Comparison of ENCODE assay signal across 8 cellular contexts in the genomic region with DNA sequence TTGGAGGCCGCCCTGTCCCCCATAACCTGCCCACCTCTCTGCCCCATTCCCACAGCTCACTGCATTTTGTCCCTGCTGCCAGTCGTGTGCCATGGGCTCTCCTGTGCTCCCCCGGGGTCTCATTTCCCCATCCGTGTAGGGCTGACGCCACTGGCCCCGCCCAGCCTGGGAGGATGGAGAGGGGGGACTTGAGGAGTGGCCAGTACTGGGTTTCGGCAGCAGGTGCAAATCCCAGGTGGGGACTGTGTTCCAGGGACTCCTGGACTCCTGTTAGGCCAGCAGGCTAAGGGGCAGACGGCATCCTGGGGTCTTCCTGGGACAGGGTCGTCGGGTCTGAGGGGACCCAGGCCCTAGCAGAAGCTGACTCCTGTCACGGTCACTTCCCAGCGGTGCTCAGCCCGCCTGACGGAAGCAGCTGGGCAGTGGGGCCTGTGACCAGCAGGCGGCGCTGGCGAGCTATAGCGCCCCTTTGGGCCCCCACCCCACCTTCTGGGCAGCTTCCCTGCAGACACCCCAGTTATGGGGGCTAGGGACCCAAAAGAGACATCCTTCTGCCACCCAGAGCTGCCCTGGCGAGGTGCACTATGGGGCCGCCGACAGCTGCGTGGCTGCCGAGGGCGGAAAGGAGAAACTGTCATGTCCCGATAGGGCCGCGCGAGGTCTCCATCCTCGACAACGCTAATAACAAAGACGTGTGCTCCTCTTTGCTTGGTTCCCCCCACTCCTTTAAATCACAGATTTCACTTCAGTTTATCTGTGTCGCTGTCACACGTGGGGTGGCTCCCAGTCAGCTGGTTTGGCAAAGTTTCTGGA. TPM values are rescaled to one million over a fixed set of nuclear protein-coding genes. Genes with fewer than 3 reads are reported as not detected.
DNase-seq lines count a peak whose midpoint lies in the region; ATAC-seq and TF ChIP-seq lines count a peak whose summit lies in the region.

No MANE protein-coding gene starts in this region.

- H3K4me3 ChIP-seq in NB4 (ENCODE audit: low read depth, low read length) (no peak overlapping the region), dorsolateral prefrontal cortex (peak overlapping the region; percentile 22 to 71 (median 56))

- no peaks in the 10 kb centered on the region for H3K27me3 Mint-ChIP-seq in activated CD4-positive, alpha-beta T cell treated with anti-CD3 and anti-CD28 coated beads, Interleukin-2, amount 10 ng/mL, durations not matched to agents 7 days and 5 days

- peaks cover 4% of the 10 kb centered on the region for H3K4me1 Mint-ChIP-seq in activated CD4-positive, alpha-beta T cell treated with anti-CD3 and anti-CD28 coated beads, Interleukin-2, amount 10 ng/mL, durations not matched to agents 7 days and 5 days

- no peak overlapping the region for H3K27ac Mint-ChIP-seq in activated CD4-positive, alpha-beta T cell treated with anti-CD3 and anti-CD28 coated beads, Interleukin-2, amount 10 ng/mL, durations not matched to agents 7 days and 5 days

- TF ChIP-seq CTCF in NB4 (IDR thresholded peaks at IDR 0.05; ENCODE audit: low read depth, low read length) (peak; percentile 98), dorsolateral prefrontal cortex (IDR thresholded peaks at IDR 0.05 in 54 of 56, conservative IDR thresholded peaks at IDR 0.05 in 2 of 56; ENCODE audit: low read depth in 1 of 56, partially characterized antibody in 56 of 56) (peak; percentile 96 to 100 (median 99))

- intact Hi-C loops in dorsolateral prefrontal cortex (cut with DNase I), result loop anchor here in 1 of 2 donors (1.0 to 5.0 kb wide), 2 partner anchors 61 to 420 kb away; no protein-coding TSS in a partner anchor

- H3K4me3 Mint-ChIP-seq in activated CD4-positive, alpha-beta T cell treated with anti-CD3 and anti-CD28 coated beads, Interleukin-2, amount 10 ng/mL, durations not matched to agents 7 days and 5 days, result no peak overlapping the region

- CTCF ChIA-PET in activated CD4-positive, alpha-beta T cell treated with anti-CD3 and anti-CD28 coated beads, Interleukin-2, amount 10 ng/mL, durations not matched to agents 7 days and 5 days (lab: Charles Lee), result interaction anchor here (0.6 to 2.9 kb wide), 28 partner anchors 10 to 743 kb away, joined by 3 to 32 read pairs (median 4); no protein-coding TSS in a partner anchor

- POLR2A ChIA-PET in activated CD4-positive, alpha-beta T cell treated with anti-CD3 and anti-CD28 coated beads, Interleukin-2, amount 10 ng/mL, durations not matched to agents 7 days and 5 days (lab: Charles Lee), result no interaction called here

- TF ChIP-seq POLR2A in NB4 (IDR thresholded peaks at IDR 0.05; ENCODE audit: extremely low read depth, insufficient read length), result no peak

- ATAC-seq in HG02970 (IDR thresholded peaks at IDR 0.05; ENCODE audit: low FRiP score, unreplicated experiment), result no peak

- no peaks in the 10 kb centered on the region for H3K9me3 Mint-ChIP-seq in activated CD4-positive, alpha-beta T cell treated with anti-CD3 and anti-CD28 coated beads, Interleukin-2, amount 10 ng/mL, durations not matched to agents 7 days and 5 days

- no peaks in the 10 kb centered on the region for H3K27me3 ChIP-seq in dorsolateral prefrontal cortex

- DNase-seq in NCI-H2107 treated with DMSO at 0.1 percent for 48 hours (lab: John Stamatoyannopoulos, UW; ENCODE audit: unreplicated experiment) (peak; percentile 21), NCI-H2107 (lab: John Stamatoyannopoulos, UW) (no peak), NB4 (ENCODE audit: low read depth) (peak; percentile 53), dorsolateral prefrontal cortex (peak in 9 of 10 donors; percentile 38 to 81 (median 57)), lung microvascular endothelial cell (ENCODE audit: low read depth in 2 of 2) (peak; percentile 41 to 52)
- peak; percentile 44 for DNase-seq in activated CD4-positive, alpha-beta T cell treated with anti-CD3 and anti-CD28 coated beads, Interleukin-2, amount 10 ng/mL, durations not matched to agents 7 days and 5 days
- DNase-seq in stimulated activated CD4-positive, alpha-beta T cell treated with anti-CD3 and anti-CD28 coated beads, TNF-alpha, amount 100 ng/mL, for 4 hours (ENCODE audit: low read depth in 3 of 3), result peak; percentile 16 to 36 (median 22)

- H3K27ac ChIP-seq in dorsolateral prefrontal cortex, result peak overlapping the region in 13 of 59 donors; percentile 1 to 72 (median 41)

- H3K36me3 Mint-ChIP-seq in activated CD4-positive, alpha-beta T cell treated with anti-CD3 and anti-CD28 coated beads, Interleukin-2, amount 10 ng/mL, durations not matched to agents 7 days and 5 days (ENCODE audit: low read depth), result no peaks in the 10 kb centered on the region

RNA-seq across cellular contexts. Expression of a gene that starts 1.0 kb away (rescaled TPM):
- under 1 TPM; 0.07 to 0.15 TPM for total RNA-seq in activated CD4-positive, alpha-beta T cell treated with anti-CD3 and anti-CD28 coated beads, Interleukin-2, amount 10 ng/mL, durations not matched to agents 7 days and 5 days
- 10 to 100 TPM in 27 of 120 experiments, 1 to 10 TPM in 93; 3.4 to 21.5 (median 7.7) TPM for total RNA-seq in dorsolateral prefrontal cortex
- total RNA-seq in lung microvascular endothelial cell, result 4.6 and 4.8 TPM in 2 replicates

RNA-seq across cellular contexts. Expression of a gene that starts 24.4 kb away (rescaled TPM):
- total RNA-seq in activated CD4-positive, alpha-beta T cell treated with anti-CD3 and anti-CD28 coated beads, Interleukin-2, amount 10 ng/mL, durations not matched to agents 7 days and 5 days, result not detected
- total RNA-seq in dorsolateral prefrontal cortex (1 to 10 TPM in 58 of 120 experiments, under 1 TPM in 3, not detected in 59; 0.86 to 4.4 (median 1.8) TPM), lung microvascular endothelial cell (not detected in 2 replicates)
